25 cellular contexts compared by ENCODE assay signal in genomic region chr13:99379856-99380255, GRCh38.
DNase-seq lines count a peak whose midpoint lies in the region; ATAC-seq, FAIRE-seq and TF ChIP-seq lines count a peak whose summit lies in the region.
"Had no signal": no experiment of that assay in that cellular context is flagged by ENCODE, and none has a peak within 500 bp of the region (broad histone marks: within the 10 kb centered on the region; RNA-seq: fewer than 3 reads in every experiment).

No MANE protein-coding gene starts in this region.

- no peak overlapping the region for H3K4me3 Mint-ChIP-seq in activated CD8-positive, alpha-beta memory T cell treated with anti-CD3 and anti-CD28 coated beads, Interleukin-2, amount 10 ng/mL, durations not matched to agents 7 days and 5 days
- H3K4me3 Mint-ChIP-seq in nephron progenitor cell, result no peak overlapping the region

- in situ Hi-C loops in GM12878 (cut with MboI), result no loop called here

- SMC1A ChIA-PET in GM12878 (lab: Charles Lee; ENCODE audit: uncharacterized antibody, unreplicated experiment), result interaction anchor here (1.0 to 11.2 kb wide), 9 partner anchors 8 to 110 kb away, joined by 3 to 265 read pairs (median 5); no protein-coding TSS in a partner anchor

- DNase-seq in activated CD8-positive, alpha-beta memory T cell treated with anti-CD3 and anti-CD28 coated beads, Interleukin-2, amount 10 ng/mL, durations not matched to agents 7 days and 5 days, result no peak
- DNase-seq in activated CD8-positive, alpha-beta memory T cell treated with anti-CD3 and anti-CD28 coated beads, Interleukin-2, amount 50 U/mL, for 4 hours, result no peak
- DNase-seq in GM12878 (ENCODE audit: low read depth, low spot score) (no peak), nephron progenitor cell (no peak), NCI-H2029 (lab: John Stamatoyannopoulos, UW) (no peak), anterior cingulate cortex (lab: John Stamatoyannopoulos, UW) (no peak)
- DNase-seq: activated effector memory CD4-positive, alpha-beta T cell treated with Interleukin-2 at 50 U/mL for 16 hours; central memory CD4-positive, alpha-beta T cell; esophagus squamous epithelium; kidney; MM.1S; NCI-H146; OCI-M1; ovary; right cardiac atrium; SHP77; stimulated activated CD4-positive, alpha-beta T cell treated with anti-CD3 and anti-CD28 coated beads, Interleukin-12 subunit alpha, Interleukin-12 subunit beta, amount 100 ng/mL, for 4 hours; uterus had no signal

- peaks cover 81% of the 10 kb centered on the region for H3K4me1 Mint-ChIP-seq in activated CD8-positive, alpha-beta memory T cell treated with anti-CD3 and anti-CD28 coated beads, Interleukin-2, amount 10 ng/mL, durations not matched to agents 7 days and 5 days
- H3K4me1 Mint-ChIP-seq in nephron progenitor cell, result peaks cover 33% of the 10 kb centered on the region

- H3K9me3 ChIP-seq in OCI-LY3 (ENCODE audit: insufficient read depth, low read length), result no peaks in the 10 kb centered on the region
- no peaks in the 10 kb centered on the region for H3K9me3 ChIP-seq in GM12878 (replicated peaks; ENCODE audit: control insufficient read depth, insufficient read depth, low read length)
- H3K9me3 ChIP-seq: A549, esophagus squamous epithelium, gastroesophageal sphincter, ovary, uterus had no signal

- H3K27me3 ChIP-seq in OCI-LY3 (ENCODE audit: low read depth, low read length) (no peaks in the 10 kb centered on the region; the same call in 1 of the 2 replicates), GM12878 (replicated peaks in 1 of 2; ENCODE audit: control insufficient read depth in 2 of 2, insufficient read depth in 2 of 2, low read length in 1 of 2) (no peaks in the 10 kb centered on the region)
- H3K27me3 ChIP-seq: esophagus squamous epithelium, gastroesophageal sphincter, ovary, uterus had no signal

- H3K27me3 Mint-ChIP-seq in activated CD8-positive, alpha-beta memory T cell treated with anti-CD3 and anti-CD28 coated beads, Interleukin-2, amount 10 ng/mL, durations not matched to agents 7 days and 5 days, result no peaks in the 10 kb centered on the region
- no peaks in the 10 kb centered on the region for H3K27me3 Mint-ChIP-seq in nephron progenitor cell (ENCODE audit: low read depth, poor library complexity)

- TF ChIP-seq EP300 in GM12878 (IDR thresholded peaks at IDR 0.05; ENCODE audit: borderline replicate concordance in 1 of 2, control insufficient read depth in 1 of 2, low read depth in 2 of 2, low read length in 2 of 2), result no peak

- H3K79me2 ChIP-seq in OCI-LY3 (ENCODE audit: low read length), result no peaks in the 10 kb centered on the region
- H3K79me2 ChIP-seq in GM12878 (ENCODE audit: control insufficient read depth, insufficient read depth, low read length), result peaks cover 3% of the 10 kb centered on the region; the same call in 1 of the 2 replicates

- H2AFZ ChIP-seq in OCI-LY3 (ENCODE audit: low read depth, low read length) (no peak overlapping the region), GM12878 (ENCODE audit: control insufficient read depth, low read depth, low read length) (no peak overlapping the region)

- 96% methylated on average over 6 of the region's 6 CpGs for WGBS in GM12878 (ENCODE audit: insufficient coverage, insufficient replicate concordance, low lambda C conversion rate, missing lambda C conversion rate)

- H3K4me2 ChIP-seq in OCI-LY3 (ENCODE audit: low read length) (peak overlapping the region; percentile 59), GM12878 (ENCODE audit: control insufficient read depth, insufficient read depth) (peak overlapping the region; percentile 11)
- H3K4me2 ChIP-seq: A549 had no signal

- no peak for ATAC-seq in activated CD8-positive, alpha-beta memory T cell treated with anti-CD3 and anti-CD28 coated beads, Interleukin-2, amount 10 ng/mL, durations not matched to agents 7 days and 5 days
- no peak for ATAC-seq in GM12878
- no peak for ATAC-seq in GM21619 (IDR thresholded peaks at IDR 0.05; ENCODE audit: unreplicated experiment)
- ATAC-seq: A549, gastroesophageal sphincter, right cardiac atrium had no signal

- H3K27ac ChIP-seq in OCI-LY3 (ENCODE audit: low read length), result peak overlapping the region; percentile 76; the same call in 1 of the 2 replicates
- peak overlapping the region; percentile 41 for H3K27ac ChIP-seq in GM12878 (ENCODE audit: control insufficient read depth, insufficient read depth)
- H3K27ac ChIP-seq: A549, esophagus squamous epithelium, gastroesophageal sphincter, HL-60, ovary, uterus, VCaP had no signal

- H3K4me1 ChIP-seq in OCI-LY3 (ENCODE audit: low read length), result peaks cover 78% of the 10 kb centered on the region
- H3K4me1 ChIP-seq in GM12878 (ENCODE audit: control insufficient read depth, insufficient read depth, low read length), result peaks cover 78% of the 10 kb centered on the region
- H3K4me1 ChIP-seq: A549, gastroesophageal sphincter, uterus had no signal

- H3K27ac Mint-ChIP-seq in activated CD8-positive, alpha-beta memory T cell treated with anti-CD3 and anti-CD28 coated beads, Interleukin-2, amount 10 ng/mL, durations not matched to agents 7 days and 5 days, result peak overlapping the region; percentile 37
- peak overlapping the region; percentile 5 for H3K27ac Mint-ChIP-seq in nephron progenitor cell

- H3K36me3 Mint-ChIP-seq in activated CD8-positive, alpha-beta memory T cell treated with anti-CD3 and anti-CD28 coated beads, Interleukin-2, amount 10 ng/mL, durations not matched to agents 7 days and 5 days, result peaks cover 38% of the 10 kb centered on the region
- peaks cover 54% of the 10 kb centered on the region for H3K36me3 Mint-ChIP-seq in nephron progenitor cell (ENCODE audit: low read depth)

- H3K36me3 ChIP-seq in OCI-LY3 (replicated peaks; ENCODE audit: low read depth, low read length) (peaks cover 7% of the 10 kb centered on the region), GM12878 (ENCODE audit: control insufficient read depth in 2 of 2, insufficient read depth in 2 of 2, low read length in 1 of 2) (no peaks in the 10 kb centered on the region; a peak in 1 of 4 replicates)
- H3K36me3 ChIP-seq: ovary, uterus had no signal

- TF ChIP-seq RAD21 in GM12878 (IDR thresholded peaks at IDR 0.05; ENCODE audit: insufficient read depth, low read depth, low read length), result no peak

- no peak for TF ChIP-seq POLR2A in GM12878 (IDR thresholded peaks at IDR 0.05; ENCODE audit: low read depth, low read length)

- POLR2A ChIA-PET in GM12878 (lab: Charles Lee), result interaction anchor here (1.1 to 3.9 kb wide), 4 partner anchors 13 to 110 kb away, joined by 3 to 14 read pairs (median 10); no protein-coding TSS in a partner anchor

- no TSS peak for BruUV-seq in GM12878 (replicated peaks; lab: Mats Ljungman, UMichigan)

- intact Hi-C loops in GM12878 (cut with micrococcal nuclease; ENCODE audit: unreplicated experiment), result loop anchor here (5.0 to 10.0 kb wide), 2 partner anchors 122 to 225 kb away; partner anchors contain the start of genes CLYBL and TM9SF2

- no peak for FAIRE-seq in GM12878 (lab: Jason Lieb, UNC)
- FAIRE-seq: A549, G401.6, kidney had no signal

- H4K20me1 ChIP-seq in OCI-LY3 (ENCODE audit: insufficient read depth, low read length) (no peaks in the 10 kb centered on the region), GM12878 (ENCODE audit: control insufficient read depth, insufficient read depth) (no peaks in the 10 kb centered on the region)

- RAD21 ChIA-PET in GM12878 (lab: Charles Lee; ENCODE audit: unreplicated experiment), result interaction anchor here (2.1 to 11.9 kb wide), 3 partner anchors 13 to 112 kb away, joined by 9 to 182 read pairs (median 46); no protein-coding TSS in a partner anchor

- no peak for TF ChIP-seq CTCF in OCI-LY3 (IDR thresholded peaks at IDR 0.05; ENCODE audit: low read depth, low read length)
- no peak for TF ChIP-seq CTCF in GM12878 (IDR thresholded peaks at IDR 0.05 in 2 of 3, conservative IDR thresholded peaks at IDR 0.05 in 1 of 3; ENCODE audit: control insufficient read depth in 2 of 3, extremely low read depth in 1 of 3, insufficient read depth in 1 of 3, low read depth in 3 of 3, low read length in 3 of 3)
- TF ChIP-seq CTCF in nephron progenitor cell (IDR thresholded peaks at IDR 0.05), result no peak

- H3K9me3 Mint-ChIP-seq in activated CD8-positive, alpha-beta memory T cell treated with anti-CD3 and anti-CD28 coated beads, Interleukin-2, amount 10 ng/mL, durations not matched to agents 7 days and 5 days (ENCODE audit: low read depth), result no peaks in the 10 kb centered on the region
- H3K9me3 Mint-ChIP-seq in nephron progenitor cell, result no peaks in the 10 kb centered on the region

- CTCF ChIA-PET in activated CD8-positive, alpha-beta memory T cell treated with anti-CD3 and anti-CD28 coated beads, Interleukin-2, amount 10 ng/mL, durations not matched to agents 7 days and 5 days (lab: Charles Lee), result interaction anchor here (0.8 kb wide), 1 partner anchor 27 kb away, joined by 3 read pairs; no protein-coding TSS in a partner anchor
- CTCF ChIA-PET in GM12878 (lab: Yijun Ruan, JAX), result interaction anchor here (1.1 to 22.3 kb wide), 6 partner anchors 13 to 110 kb away, joined by 3 to 577 read pairs (median 6); no protein-coding TSS in a partner anchor

- H3K9ac ChIP-seq in OCI-LY3 (ENCODE audit: low read length) (peak overlapping the region; percentile 34; the same call in 1 of the 2 replicates), GM12878 (ENCODE audit: control insufficient read depth, insufficient read depth, low read length) (no peak overlapping the region)

- H3K4me3 ChIP-seq in OCI-LY3 (ENCODE audit: low read length) (peak overlapping the region; percentile 2; the same call in 1 of the 2 replicates), GM12878 (0 out of 2 replicates have a peak overlapping the region, but pooled peaks have one; percentile 3)
- H3K4me3 ChIP-seq: A549, esophagus squamous epithelium, gastroesophageal sphincter, ovary, uterus had no signal

TF ChIP-seq in GM12878, 131 proteins besides CTCF, POLR2A, EP300 and RAD21 (continues in another document):
- TF ChIP-seq PKNOX1 (IDR thresholded peaks at IDR 0.05), result no peak
